ENCODE assay signal across 1 cellular context in genomic region chr3:48423883-48424695, GRCh38.
TF ChIP-seq lines count a peak whose summit lies in the region.

No MANE protein-coding gene starts in this region.

TF ChIP-seq in HepG2, 621 proteins besides CTCF, POLR2A, EP300 and RAD21:
- TF ChIP-seq ZFP91 (CRISPR knock-in tag; IDR thresholded peaks at IDR 0.05; ENCODE audit: borderline replicate concordance): peak; percentile 24; the same call in 1 of the 2 replicates
- TF ChIP-seq TARDBP (CRISPR knock-in tag; IDR thresholded peaks at IDR 0.05): no peak
- no peak for TF ChIP-seq ZNF615 (CRISPR knock-in tag; IDR thresholded peaks at IDR 0.05; ENCODE audit: borderline replicate concordance)
- TF ChIP-seq ZNF687 (CRISPR knock-in tag; IDR thresholded peaks at IDR 0.05): 0 out of 2 replicates have a peak, but pooled peaks have one; percentile 21
- TF ChIP-seq ATF7-NPFF (CRISPR knock-in tag; IDR thresholded peaks at IDR 0.05; ENCODE audit: low read depth): no peak
- TF ChIP-seq AGO2 (optimal IDR thresholded peaks at IDR 0.05; ENCODE audit: low read depth, low read length): peak; percentile 93
- TF ChIP-seq GABPB1 (CRISPR knock-in tag; IDR thresholded peaks at IDR 0.05): peak; percentile 8; the same call in 1 of the 2 replicates
- TF ChIP-seq RBFOX2 (IDR thresholded peaks at IDR 0.05; ENCODE audit: low read depth, low read length): peak; percentile 81
- no peak for TF ChIP-seq ZNF580 (CRISPR knock-in tag; IDR thresholded peaks at IDR 0.05; ENCODE audit: borderline replicate concordance, low read depth)
- TF ChIP-seq HNRNPL (IDR thresholded peaks at IDR 0.05; ENCODE audit: low read depth, low read length): 0 out of 2 replicates have a peak, but pooled peaks have one; percentile 18
- peak; percentile 28 for TF ChIP-seq AGO1 (IDR thresholded peaks at IDR 0.05; ENCODE audit: low read depth, low read length, poor library complexity, severe bottlenecking)
